ENCODE assay signal across 8 cellular contexts in genomic region chr10:72087392-72087968, GRCh38. TPM values are rescaled to one million over a fixed set of nuclear protein-coding genes. Genes with fewer than 3 reads are reported as not detected.
DNase-seq lines count a peak whose midpoint lies in the region; ATAC-seq and TF ChIP-seq lines count a peak whose summit lies in the region.

No MANE protein-coding gene starts in this region.

- DNase-seq in H7, result peak; percentile 86
- DNase-seq in activated effector memory CD4-positive, alpha-beta T cell treated with Interleukin-2 at 50 U/mL for 16 hours, result peak; percentile 51
- no peak for DNase-seq in right cardiac atrium
- peak; percentile 93 for DNase-seq in spleen
- DNase-seq in mucosa of gallbladder (ENCODE audit: low spot score), result no peak
- DNase-seq in DMS79 (lab: John Stamatoyannopoulos, UW), result no peak
- DNase-seq in middle frontal gyrus (ENCODE audit: extremely low spot score, low spot score), result no peak

- 6% methylated on average over 50 of the region's 50 CpGs for WGBS in right cardiac atrium
- WGBS in spleen, 5 donors, result 0 to 2% (median 1%) methylated on average over 10 to 50 of the region's 50 CpGs

- intact Hi-C loops in right cardiac atrium (cut with DNase I), result no loop called here
- intact Hi-C loops in spleen (cut with DNase I; ENCODE audit: low total_unique reads), result no loop called here

- no peak for TF ChIP-seq POLR2A in spleen (IDR thresholded peaks at IDR 0.05)

- no peaks in the 10 kb centered on the region for H3K9me3 ChIP-seq in right cardiac atrium (ENCODE audit: control insufficient read depth, low read length)
- no peaks in the 10 kb centered on the region for H3K9me3 ChIP-seq in spleen

- H3K27me3 ChIP-seq in H7 (ENCODE audit: control insufficient read depth, insufficient read depth, low read length), result peaks cover 34% of the 10 kb centered on the region
- H3K27me3 ChIP-seq in right cardiac atrium (ENCODE audit: control insufficient read depth, insufficient read depth), result no peaks in the 10 kb centered on the region
- H3K27me3 ChIP-seq in spleen (replicated peaks in 1 of 7), result peaks cover 0 to 30% (median 16%) of the 10 kb centered on the region in 7 donors

- H3K4me1 ChIP-seq in right cardiac atrium (ENCODE audit: control insufficient read depth, insufficient read depth, low read length) (no peaks in the 10 kb centered on the region), spleen (peaks cover 8 to 79% (median 50%) of the 10 kb centered on the region in 6 donors)

- H3K36me3 ChIP-seq in H7 (replicated peaks; ENCODE audit: control insufficient read depth, insufficient read depth, low read length), result no peaks in the 10 kb centered on the region
- H3K36me3 ChIP-seq in spleen, result peaks cover 0 to 6% (median 0%) of the 10 kb centered on the region in 6 donors

- no peak for TF ChIP-seq CTCF in spleen (IDR thresholded peaks at IDR 0.05 in 8 of 11, conservative IDR thresholded peaks at IDR 0.05 in 3 of 11)

- peak overlapping the region; percentile 38 for H3K4me3 ChIP-seq in H7 (ENCODE audit: insufficient read depth, low read depth, low read length)
- peak overlapping the region; percentile 73 for H3K4me3 ChIP-seq in right cardiac atrium (ENCODE audit: low read length)
- H3K4me3 ChIP-seq in spleen, result peak overlapping the region; percentile 50 to 78 (median 58)

- H3K27ac ChIP-seq in right cardiac atrium (ENCODE audit: low read length), result peak overlapping the region; percentile 9
- peak overlapping the region; percentile 74 to 91 (median 89) for H3K27ac ChIP-seq in spleen

- ATAC-seq in right cardiac atrium (peak; percentile 16 to 28), GM21390 (IDR thresholded peaks at IDR 0.05; ENCODE audit: unreplicated experiment) (no peak)

RNA-seq across cellular contexts. Expression of gene SPOCK2, which starts 0.9 kb away (rescaled TPM):
- total RNA-seq in H7 (2014; rRNA removed; shearing (Covaris generic)), result 1.3 TPM in 2 replicates
- total RNA-seq in right cardiac atrium, result 10 to 100 TPM in 1 of 4 donors, 1 to 10 TPM in 3; 4.9 to 10.9 (median 6.9) TPM
- polyA plus RNA-seq in right cardiac atrium, result 12.8 TPM
- total RNA-seq in spleen, result 10 to 100 TPM; 32.2 to 64.3 (median 43.5) TPM
- polyA plus RNA-seq in spleen, result 10 to 100 TPM; 12.6 to 28.4 (median 23.6) TPM
- 250 TPM for total RNA-seq in mucosa of gallbladder

Comparison
In these comparisons a context has a peak if more than half of its experiments do, and no peak if none do; other contexts are left out.
1. DNase-seq: peak in H7 (single experiment), activated effector memory CD4-positive, alpha-beta T cell treated with Interleukin-2 at 50 U/mL for 16 hours (single experiment) and spleen (single experiment); none in right cardiac atrium (0 of 3), mucosa of gallbladder (single experiment), DMS79 (single experiment) and middle frontal gyrus (single experiment).
2. Peak in every context shown above with its lines, with median percentiles within 50 percentile points of each other: H3K4me3 ChIP-seq.